1 cellular context compared by ENCODE assay signal in the genomic region with DNA sequence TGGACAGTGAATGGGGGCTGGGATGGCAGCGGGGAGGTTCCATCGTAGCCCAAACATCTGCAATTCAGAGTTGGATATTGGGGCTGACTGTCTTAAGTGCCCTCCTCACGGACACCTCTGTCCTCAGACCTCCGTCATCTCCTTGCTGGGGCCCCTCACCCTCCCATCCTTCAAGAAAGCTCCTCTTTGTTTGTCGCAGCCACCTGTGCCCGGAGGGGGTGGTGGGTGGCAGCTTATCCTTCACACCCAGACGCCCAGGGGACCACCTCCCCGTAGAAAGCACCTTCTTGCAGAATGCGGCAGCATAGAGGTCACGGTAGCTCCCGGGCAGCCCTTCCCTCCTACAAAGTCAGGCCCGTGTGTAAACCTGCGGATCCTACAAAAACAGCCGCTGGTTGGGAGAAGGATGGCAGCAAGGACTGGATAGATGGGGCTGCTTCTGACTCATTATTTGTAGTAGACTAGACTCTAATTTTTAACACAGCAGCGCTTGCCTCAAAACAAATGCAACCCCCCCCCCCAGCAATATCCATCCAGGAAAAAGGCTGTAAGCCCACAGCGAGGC.
TF ChIP-seq lines count a peak whose summit lies in the region.

No MANE protein-coding gene starts in this region.

TF ChIP-seq in GM23338, 12 proteins besides CTCF, POLR2A, EP300 and RAD21:
- TF ChIP-seq, protein P1, sequence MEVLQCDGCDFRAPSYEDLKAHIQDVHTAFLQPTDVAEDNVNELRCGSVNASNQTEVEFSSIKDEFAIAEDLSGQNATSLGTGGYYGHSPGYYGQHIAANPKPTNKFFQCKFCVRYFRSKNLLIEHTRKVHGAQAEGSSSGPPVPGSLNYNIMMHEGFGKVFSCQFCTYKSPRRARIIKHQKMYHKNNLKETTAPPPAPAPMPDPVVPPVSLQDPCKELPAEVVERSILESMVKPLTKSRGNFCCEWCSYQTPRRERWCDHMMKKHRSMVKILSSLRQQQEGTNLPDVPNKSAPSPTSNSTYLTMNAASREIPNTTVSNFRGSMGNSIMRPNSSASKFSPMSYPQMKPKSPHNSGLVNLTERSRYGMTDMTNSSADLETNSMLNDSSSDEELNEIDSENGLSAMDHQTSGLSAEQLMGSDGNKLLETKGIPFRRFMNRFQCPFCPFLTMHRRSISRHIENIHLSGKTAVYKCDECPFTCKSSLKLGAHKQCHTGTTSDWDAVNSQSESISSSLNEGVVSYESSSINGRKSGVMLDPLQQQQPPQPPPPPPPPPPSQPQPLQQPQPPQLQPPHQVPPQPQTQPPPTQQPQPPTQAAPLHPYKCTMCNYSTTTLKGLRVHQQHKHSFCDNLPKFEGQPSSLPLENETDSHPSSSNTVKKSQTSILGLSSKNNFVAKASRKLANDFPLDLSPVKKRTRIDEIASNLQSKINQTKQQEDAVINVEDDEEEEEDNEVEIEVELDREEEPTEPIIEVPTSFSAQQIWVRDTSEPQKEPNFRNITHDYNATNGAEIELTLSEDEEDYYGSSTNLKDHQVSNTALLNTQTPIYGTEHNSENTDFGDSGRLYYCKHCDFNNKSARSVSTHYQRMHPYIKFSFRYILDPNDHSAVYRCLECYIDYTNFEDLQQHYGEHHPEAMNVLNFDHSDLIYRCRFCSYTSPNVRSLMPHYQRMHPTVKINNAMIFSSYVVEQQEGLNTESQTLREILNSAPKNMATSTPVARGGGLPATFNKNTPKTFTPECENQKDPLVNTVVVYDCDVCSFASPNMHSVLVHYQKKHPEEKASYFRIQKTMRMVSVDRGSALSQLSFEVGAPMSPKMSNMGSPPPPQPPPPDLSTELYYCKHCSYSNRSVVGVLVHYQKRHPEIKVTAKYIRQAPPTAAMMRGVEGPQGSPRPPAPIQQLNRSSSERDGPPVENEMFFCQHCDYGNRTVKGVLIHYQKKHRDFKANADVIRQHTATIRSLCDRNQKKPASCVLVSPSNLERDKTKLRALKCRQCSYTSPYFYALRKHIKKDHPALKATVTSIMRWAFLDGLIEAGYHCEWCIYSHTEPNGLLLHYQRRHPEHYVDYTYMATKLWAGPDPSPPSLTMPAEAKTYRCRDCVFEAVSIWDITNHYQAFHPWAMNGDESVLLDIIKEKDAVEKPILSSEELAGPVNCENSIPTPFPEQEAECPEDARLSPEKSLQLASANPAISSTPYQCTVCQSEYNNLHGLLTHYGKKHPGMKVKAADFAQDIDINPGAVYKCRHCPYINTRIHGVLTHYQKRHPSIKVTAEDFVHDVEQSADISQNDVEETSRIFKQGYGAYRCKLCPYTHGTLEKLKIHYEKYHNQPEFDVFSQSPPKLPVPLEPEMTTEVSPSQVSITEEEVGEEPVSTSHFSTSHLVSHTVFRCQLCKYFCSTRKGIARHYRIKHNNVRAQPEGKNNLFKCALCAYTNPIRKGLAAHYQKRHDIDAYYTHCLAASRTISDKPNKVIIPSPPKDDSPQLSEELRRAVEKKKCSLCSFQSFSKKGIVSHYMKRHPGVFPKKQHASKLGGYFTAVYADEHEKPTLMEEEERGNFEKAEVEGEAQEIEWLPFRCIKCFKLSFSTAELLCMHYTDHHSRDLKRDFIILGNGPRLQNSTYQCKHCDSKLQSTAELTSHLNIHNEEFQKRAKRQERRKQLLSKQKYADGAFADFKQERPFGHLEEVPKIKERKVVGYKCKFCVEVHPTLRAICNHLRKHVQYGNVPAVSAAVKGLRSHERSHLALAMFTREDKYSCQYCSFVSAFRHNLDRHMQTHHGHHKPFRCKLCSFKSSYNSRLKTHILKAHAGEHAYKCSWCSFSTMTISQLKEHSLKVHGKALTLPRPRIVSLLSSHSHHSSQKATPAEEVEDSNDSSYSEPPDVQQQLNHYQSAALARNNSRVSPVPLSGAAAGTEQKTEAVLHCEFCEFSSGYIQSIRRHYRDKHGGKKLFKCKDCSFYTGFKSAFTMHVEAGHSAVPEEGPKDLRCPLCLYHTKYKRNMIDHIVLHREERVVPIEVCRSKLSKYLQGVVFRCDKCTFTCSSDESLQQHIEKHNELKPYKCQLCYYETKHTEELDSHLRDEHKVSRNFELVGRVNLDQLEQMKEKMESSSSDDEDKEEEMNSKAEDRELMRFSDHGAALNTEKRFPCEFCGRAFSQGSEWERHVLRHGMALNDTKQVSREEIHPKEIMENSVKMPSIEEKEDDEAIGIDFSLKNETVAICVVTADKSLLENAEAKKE (CRISPR knock-in tag; IDR thresholded peaks at IDR 0.05) = no peak
- TF ChIP-seq STAT1 (IDR thresholded peaks at IDR 0.05; ENCODE audit: unreplicated experiment) = no peak
- TF ChIP-seq, protein P2, sequence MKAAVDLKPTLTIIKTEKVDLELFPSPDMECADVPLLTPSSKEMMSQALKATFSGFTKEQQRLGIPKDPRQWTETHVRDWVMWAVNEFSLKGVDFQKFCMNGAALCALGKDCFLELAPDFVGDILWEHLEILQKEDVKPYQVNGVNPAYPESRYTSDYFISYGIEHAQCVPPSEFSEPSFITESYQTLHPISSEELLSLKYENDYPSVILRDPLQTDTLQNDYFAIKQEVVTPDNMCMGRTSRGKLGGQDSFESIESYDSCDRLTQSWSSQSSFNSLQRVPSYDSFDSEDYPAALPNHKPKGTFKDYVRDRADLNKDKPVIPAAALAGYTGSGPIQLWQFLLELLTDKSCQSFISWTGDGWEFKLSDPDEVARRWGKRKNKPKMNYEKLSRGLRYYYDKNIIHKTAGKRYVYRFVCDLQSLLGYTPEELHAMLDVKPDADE (IDR thresholded peaks at IDR 0.05) = no peak
- no peak for TF ChIP-seq JUNB (IDR thresholded peaks at IDR 0.05; ENCODE audit: unreplicated experiment)
- no peak for TF ChIP-seq EZH2 (IDR thresholded peaks at IDR 0.05; ENCODE audit: low read depth, unreplicated experiment)
- TF ChIP-seq ZNF114 (CRISPR knock-in tag; IDR thresholded peaks at IDR 0.05) = no peak
- TF ChIP-seq NANOG (IDR thresholded peaks at IDR 0.05; ENCODE audit: borderline replicate concordance) = no peak
- no peak for TF ChIP-seq POLR2AphosphoS5 (IDR thresholded peaks at IDR 0.05; ENCODE audit: low read depth)
- TF ChIP-seq, protein P3, sequence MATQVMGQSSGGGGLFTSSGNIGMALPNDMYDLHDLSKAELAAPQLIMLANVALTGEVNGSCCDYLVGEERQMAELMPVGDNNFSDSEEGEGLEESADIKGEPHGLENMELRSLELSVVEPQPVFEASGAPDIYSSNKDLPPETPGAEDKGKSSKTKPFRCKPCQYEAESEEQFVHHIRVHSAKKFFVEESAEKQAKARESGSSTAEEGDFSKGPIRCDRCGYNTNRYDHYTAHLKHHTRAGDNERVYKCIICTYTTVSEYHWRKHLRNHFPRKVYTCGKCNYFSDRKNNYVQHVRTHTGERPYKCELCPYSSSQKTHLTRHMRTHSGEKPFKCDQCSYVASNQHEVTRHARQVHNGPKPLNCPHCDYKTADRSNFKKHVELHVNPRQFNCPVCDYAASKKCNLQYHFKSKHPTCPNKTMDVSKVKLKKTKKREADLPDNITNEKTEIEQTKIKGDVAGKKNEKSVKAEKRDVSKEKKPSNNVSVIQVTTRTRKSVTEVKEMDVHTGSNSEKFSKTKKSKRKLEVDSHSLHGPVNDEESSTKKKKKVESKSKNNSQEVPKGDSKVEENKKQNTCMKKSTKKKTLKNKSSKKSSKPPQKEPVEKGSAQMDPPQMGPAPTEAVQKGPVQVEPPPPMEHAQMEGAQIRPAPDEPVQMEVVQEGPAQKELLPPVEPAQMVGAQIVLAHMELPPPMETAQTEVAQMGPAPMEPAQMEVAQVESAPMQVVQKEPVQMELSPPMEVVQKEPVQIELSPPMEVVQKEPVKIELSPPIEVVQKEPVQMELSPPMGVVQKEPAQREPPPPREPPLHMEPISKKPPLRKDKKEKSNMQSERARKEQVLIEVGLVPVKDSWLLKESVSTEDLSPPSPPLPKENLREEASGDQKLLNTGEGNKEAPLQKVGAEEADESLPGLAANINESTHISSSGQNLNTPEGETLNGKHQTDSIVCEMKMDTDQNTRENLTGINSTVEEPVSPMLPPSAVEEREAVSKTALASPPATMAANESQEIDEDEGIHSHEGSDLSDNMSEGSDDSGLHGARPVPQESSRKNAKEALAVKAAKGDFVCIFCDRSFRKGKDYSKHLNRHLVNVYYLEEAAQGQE (IDR thresholded peaks at IDR 0.05; ENCODE audit: unreplicated experiment) = no peak
